6 cellular contexts compared by ENCODE assay signal in the genomic region with DNA sequence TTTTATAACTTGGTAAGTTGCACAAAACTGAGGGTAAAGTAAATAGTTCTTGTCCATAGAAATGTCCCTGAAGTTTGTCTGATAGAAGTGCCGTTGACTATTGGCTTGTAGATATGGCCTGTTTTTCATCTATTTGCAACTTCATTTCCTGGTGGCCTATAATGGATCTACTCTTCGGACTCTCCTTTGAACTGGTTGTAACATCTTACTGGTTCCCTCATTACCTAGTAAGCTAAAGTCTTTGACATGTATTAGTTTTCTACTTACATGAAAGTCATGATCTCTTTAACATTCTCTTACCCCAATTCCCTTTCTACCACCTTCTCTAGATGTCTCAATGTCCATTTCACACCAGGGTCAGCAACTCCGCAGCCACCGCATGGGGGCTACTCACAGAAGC.
"Had no signal": no experiment of that assay in that cellular context is flagged by ENCODE, and none has a peak within 500 bp of the region (broad histone marks: within the 10 kb centered on the region; RNA-seq: fewer than 3 reads in every experiment).

No MANE protein-coding gene starts in this region.

- H3K4me1 ChIP-seq: HAP-1 had no signal

- H3K27ac ChIP-seq: GM23248 had no signal

- H3K4me3 ChIP-seq: GM23248, HAP-1 had no signal

- ATAC-seq: HCT116 had no signal

- DNase-seq: GM23248, GOT3, H7, IMR-90 had no signal

- H3K9me3 ChIP-seq: HAP-1 had no signal

- H3K36me3 ChIP-seq: HAP-1 had no signal
